In the genomic region with DNA sequence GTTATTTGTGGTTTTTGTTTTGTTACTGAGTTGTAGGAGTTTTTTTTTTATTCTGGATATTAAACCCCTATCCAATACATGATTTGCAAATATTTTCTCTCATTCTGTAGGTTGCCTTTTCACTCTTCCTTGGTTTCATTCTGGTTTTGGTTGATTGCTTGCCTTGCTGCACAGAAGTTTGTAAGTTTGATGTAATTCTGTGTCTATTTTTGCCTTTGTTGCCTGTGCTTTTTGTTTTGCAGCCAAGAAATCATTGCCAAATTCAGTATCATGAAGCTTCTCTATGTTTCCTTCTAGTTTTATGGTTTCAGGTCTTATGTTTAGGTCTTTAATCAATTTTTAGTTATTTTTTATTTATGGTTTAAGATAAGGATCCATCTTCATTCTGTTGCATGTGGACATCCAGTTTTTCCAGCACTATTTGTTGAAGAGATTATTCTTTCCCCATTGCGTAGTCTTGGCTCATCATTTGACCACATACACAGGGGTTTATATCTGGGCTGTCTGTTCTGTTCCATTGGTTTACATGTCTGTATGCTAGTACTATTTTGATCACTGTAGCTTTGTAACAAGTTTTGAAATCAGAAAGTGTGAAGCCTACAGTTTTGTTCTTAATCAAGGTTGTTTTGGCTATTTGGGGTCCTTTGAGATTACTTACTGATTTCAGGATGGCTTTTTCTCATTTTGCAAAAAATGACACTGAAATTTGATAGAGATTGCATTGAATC, we compare ENCODE assay signal across 16 cellular contexts. TPM values are rescaled to one million over a fixed set of nuclear protein-coding genes. Genes with fewer than 3 reads are reported as not detected.
DNase-seq lines count a peak whose midpoint lies in the region; ATAC-seq and TF ChIP-seq lines count a peak whose summit lies in the region.
"Had no signal": no experiment of that assay in that cellular context is flagged by ENCODE, and none has a peak within 500 bp of the region (broad histone marks: within the 10 kb centered on the region; RNA-seq: fewer than 3 reads in every experiment).

No MANE protein-coding gene starts in this region.

- H3K4me1 ChIP-seq in sigmoid colon: peaks cover 0 to 77% (median 64%) of the 10 kb centered on the region in 4 donors
- H3K4me1 ChIP-seq in colonic mucosa: no peaks in the 10 kb centered on the region

- ATAC-seq in GM18870 (IDR thresholded peaks at IDR 0.05; ENCODE audit: unreplicated experiment) (peak; percentile 72), GM21825 (IDR thresholded peaks at IDR 0.05; ENCODE audit: unreplicated experiment) (peak; percentile 68), HG03565 (IDR thresholded peaks at IDR 0.05; ENCODE audit: unreplicated experiment) (peak; percentile 78), left colon (no peak)

- intact Hi-C loops in sigmoid colon (cut with DNase I) (no loop called here), colonic mucosa (cut with DNase I) (no loop called here), left colon (cut with DNase I, micrococcal nuclease) (no loop called here)

- H3K4me3 ChIP-seq in sigmoid colon (no peak overlapping the region), colonic mucosa (no peak overlapping the region)
- H3K4me3 ChIP-seq: SK-N-MC had no signal

- no peak for TF ChIP-seq EP300 in sigmoid colon (IDR thresholded peaks at IDR 0.05)

- no peak for TF ChIP-seq POLR2A in sigmoid colon (IDR thresholded peaks at IDR 0.05)

- TF ChIP-seq CTCF in sigmoid colon (IDR thresholded peaks at IDR 0.05): no peak
- no peak for TF ChIP-seq CTCF in colonic mucosa (IDR thresholded peaks at IDR 0.05)

- H3K9me3 ChIP-seq in sigmoid colon (no peaks in the 10 kb centered on the region), colonic mucosa (no peaks in the 10 kb centered on the region)

- peak overlapping the region; percentile 25 to 64 (median 48) for H3K27ac ChIP-seq in sigmoid colon
- H3K27ac ChIP-seq in colonic mucosa: no peak overlapping the region
- H3K27ac ChIP-seq: SK-N-MC had no signal

- H3K27me3 ChIP-seq in sigmoid colon (no peaks in the 10 kb centered on the region), colonic mucosa (no peaks in the 10 kb centered on the region)

- no peaks in the 10 kb centered on the region for H3K36me3 ChIP-seq in sigmoid colon
- H3K36me3 ChIP-seq in colonic mucosa: no peaks in the 10 kb centered on the region

- no peak for DNase-seq in sigmoid colon
- DNase-seq in colonic mucosa: no peak
- DNase-seq in left colon: no peak
- no peak for DNase-seq in NCI-H1417 (lab: John Stamatoyannopoulos, UW)
- DNase-seq in NCI-H2107 treated with DMSO at 0.1 percent for 48 hours (lab: John Stamatoyannopoulos, UW; ENCODE audit: unreplicated experiment): no peak
- DNase-seq: CD8-positive, alpha-beta memory T cell; H9; naive B cell; NCI-H1105 treated with DMSO at 0.1 percent for 48 hours; NCI-H82; stimulated activated CD4-positive, alpha-beta T cell treated with anti-CD3 and anti-CD28 coated beads, Interleukin-12 subunit alpha, Interleukin-12 subunit beta, amount 100 ng/mL, for 4 hours; stimulated activated CD8-positive, alpha-beta memory T cell treated with anti-CD3 and anti-CD28 coated beads, Interleukin-4, amount 100 ng/mL, for 48 hours had no signal

- WGBS in sigmoid colon, 2 donors: 84 to 93% methylated on average over 1 of the region's 1 CpG

- H3K9ac ChIP-seq in colonic mucosa (ENCODE audit: low read depth in 2 of 2, low read length in 2 of 2): no peak overlapping the region

RNA-seq across cellular contexts. Expression of gene BMPR1A, which starts 26.4 kb away (rescaled TPM):
- total RNA-seq in sigmoid colon (100 to 1,000 TPM in 3 of 4 donors, 10 to 100 TPM in 1; 84.2 to 145 (median 120) TPM), colonic mucosa (10 to 100 TPM; 37.4 to 50.9 TPM), left colon (10 to 100 TPM; 38.9 to 50.9 TPM)
- 10 to 100 TPM in 1 of 3 donors, 1 to 10 TPM in 2; 5.5 to 16.1 (median 7.8) TPM for polyA plus RNA-seq in sigmoid colon
